2 cellular contexts compared by ENCODE assay signal in genomic region chr3:195115598-195115905, GRCh38.
TF ChIP-seq lines count a peak whose summit lies in the region.

No MANE protein-coding gene starts in this region.

TF ChIP-seq in HepG2, 621 proteins besides CTCF, POLR2A, EP300 and RAD21:
- no peak for TF ChIP-seq SNAI1 (CRISPR knock-in tag; IDR thresholded peaks at IDR 0.05; ENCODE audit: borderline replicate concordance)
- peak; percentile 39; the same call in 1 of the 2 replicates for TF ChIP-seq ZNF687 (CRISPR knock-in tag; IDR thresholded peaks at IDR 0.05)
- peak; percentile 57; the same call in 1 of the 2 replicates for TF ChIP-seq ZBTB33 (CRISPR knock-in tag; IDR thresholded peaks at IDR 0.05)

TF ChIP-seq in H1, 55 proteins besides CTCF, POLR2A, EP300 and RAD21 (continued from another document):
- TF ChIP-seq, protein P1, sequence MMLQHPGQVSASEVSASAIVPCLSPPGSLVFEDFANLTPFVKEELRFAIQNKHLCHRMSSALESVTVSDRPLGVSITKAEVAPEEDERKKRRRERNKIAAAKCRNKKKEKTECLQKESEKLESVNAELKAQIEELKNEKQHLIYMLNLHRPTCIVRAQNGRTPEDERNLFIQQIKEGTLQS (IDR thresholded peaks at IDR 0.05; ENCODE audit: insufficient read depth, low read depth, low read length), result no peak
- TF ChIP-seq CTBP2 (IDR thresholded peaks at IDR 0.05; ENCODE audit: borderline replicate concordance, insufficient read depth, insufficient read length, low read length) (no peak), E2F6 (IDR thresholded peaks at IDR 0.05) (no peak), GABPA (IDR thresholded peaks at IDR 0.05; ENCODE audit: borderline replicate concordance, insufficient read depth, low read length) (no peak), GTF2F1 (IDR thresholded peaks at IDR 0.05; ENCODE audit: borderline replicate concordance, low read depth, low read length) (no peak)
